ENCODE assay signal across 8 cellular contexts in genomic region chr4:118835896-118836762, GRCh38. TPM values are rescaled to one million over a fixed set of nuclear protein-coding genes. Genes with fewer than 3 reads are reported as not detected.
DNase-seq lines count a peak whose midpoint lies in the region; ATAC-seq and TF ChIP-seq lines count a peak whose summit lies in the region.

TSS of gene SEC24D (minus strand) at chr4:118836126. CDS start at chr4:118833696, 2,430 bp downstream.

- H3K27ac ChIP-seq in angular gyrus (ENCODE audit: low read depth, low read length): peak within 1 kb of the TSS; percentile 67
- peak within 1 kb of the TSS; percentile 99 for H3K27ac ChIP-seq in right cardiac atrium (ENCODE audit: low read length)
- H3K27ac ChIP-seq in vagina: peak within 1 kb of the TSS; percentile 93

- peak in 1 of 2 donors; percentile 90 for TF ChIP-seq POLR2A in vagina (IDR thresholded peaks at IDR 0.05)

- in situ Hi-C loops in GM13977 (cut with MboI; ENCODE audit: low pct_unique_long_range_greater_than_20kb, low sequenced_read_pairs, unreplicated experiment): no loop called here

- intact Hi-C loops in right cardiac atrium (cut with DNase I) (loop anchor here in 1 of 4 donors (10.0 kb wide), 1 partner anchor 49 kb away; the partner anchor contains the start of gene SYNPO2), vagina (cut with DNase I) (loop anchor here (10.0 kb wide), 2 partner anchors 49 to 61 kb away; partner anchors contain the start of gene SYNPO2)

- no peak for TF ChIP-seq CTCF in GM13977 (IDR thresholded peaks at IDR 0.05; ENCODE audit: extremely low read depth, insufficient read depth, missing control alignments)
- TF ChIP-seq CTCF in vagina (IDR thresholded peaks at IDR 0.05): no peak

- under 1% methylated on average over 76 of the region's 76 CpGs for WGBS in right cardiac atrium

- H3K9me3 ChIP-seq in right cardiac atrium (ENCODE audit: control insufficient read depth, low read length) (no peaks in the 10 kb centered on the region), vagina (no peaks in the 10 kb centered on the region)

- peak; percentile 83 for ATAC-seq in HG02759 (IDR thresholded peaks at IDR 0.05; ENCODE audit: unreplicated experiment)
- peak; percentile 95 to 96 for ATAC-seq in right cardiac atrium

- H3K4me1 ChIP-seq in right cardiac atrium (ENCODE audit: control insufficient read depth, insufficient read depth, low read length): peaks cover 2% of the 10 kb centered on the region
- H3K4me1 ChIP-seq in vagina: peaks cover 40% of the 10 kb centered on the region

- peak within 1 kb of the TSS; percentile 100 for H3K4me3 ChIP-seq in right cardiac atrium (ENCODE audit: low read length)
- peak within 1 kb of the TSS; percentile 70 to 100 for H3K4me3 ChIP-seq in vagina

- H3K27me3 ChIP-seq in right cardiac atrium (ENCODE audit: control insufficient read depth, insufficient read depth) (no peaks in the 10 kb centered on the region), vagina (no peaks in the 10 kb centered on the region)

- DNase-seq in GM13977 (ENCODE audit: low spot score): peak; percentile 95
- DNase-seq in NCI-H128 (lab: John Stamatoyannopoulos, UW; ENCODE audit: unreplicated experiment): peak; percentile 22
- peak; percentile 74 to 84 (median 77) for DNase-seq in T-helper 2 cell
- DNase-seq in right cardiac atrium: peak; percentile 91 to 97 (median 96)
- peak; percentile 81 for DNase-seq in putamen (ENCODE audit: low spot score)
- no peak for DNase-seq in vagina (ENCODE audit: extremely low spot score in 2 of 2)

- H3K36me3 ChIP-seq in vagina: peaks cover 0 to 9% of the 10 kb centered on the region in 2 donors

RNA-seq across cellular contexts. Expression of gene SEC24D, which starts in this region (rescaled TPM):
- 10 to 100 TPM; 13.8 to 37.1 (median 20.9) TPM for total RNA-seq in right cardiac atrium
- polyA plus RNA-seq in right cardiac atrium: 7.3 TPM
- 24.1 TPM for total RNA-seq in vagina

Comparison
In these comparisons a context has a peak if more than half of its experiments do, and no peak if none do; other contexts are left out.
1. DNase-seq: peak in GM13977 (single experiment), NCI-H128 (single experiment), T-helper 2 cell (5 of 5), right cardiac atrium (3 of 3) and putamen (single experiment); none in vagina (0 of 2).
2. Peak in every context shown above with its lines, with median percentiles within 50 percentile points of each other: H3K27ac ChIP-seq.